ENCODE assay signal across 12 cellular contexts in genomic region chr9:2602704-2603116, GRCh38. TPM values are rescaled to one million over a fixed set of nuclear protein-coding genes. Genes with fewer than 3 reads are reported as not detected.
DNase-seq lines count a peak whose midpoint lies in the region; ATAC-seq and TF ChIP-seq lines count a peak whose summit lies in the region.
"Had no signal": no experiment of that assay in that cellular context is flagged by ENCODE, and none has a peak within 500 bp of the region (broad histone marks: within the 10 kb centered on the region; RNA-seq: fewer than 3 reads in every experiment).

No MANE protein-coding gene starts in this region.

- peak in 2 of 3 experiments; percentile 1 to 51 for DNase-seq in NCI-H1417 (lab: John Stamatoyannopoulos, UW)
- no peak for DNase-seq in NCI-H1417 treated with DMSO at 0.1 percent for 48 hours (lab: John Stamatoyannopoulos, UW)
- peak; percentile 70 for DNase-seq in NCI-H748 (lab: John Stamatoyannopoulos, UW; ENCODE audit: unreplicated experiment)
- DNase-seq in DMS153 treated with DMSO at 0.1 percent for 48 hours (lab: John Stamatoyannopoulos, UW; ENCODE audit: unreplicated experiment): no peak
- DNase-seq in epidermal melanocyte (ENCODE audit: insufficient read length, low spot score): no peak
- DNase-seq in COLO668 (lab: John Stamatoyannopoulos, UW; ENCODE audit: unreplicated experiment): no peak
- DNase-seq: activated gamma-delta T cell treated with Interleukin-2 at 50 U/mL for 16 hours, midbrain, uterus had no signal

- no peaks in the 10 kb centered on the region for H3K27me3 ChIP-seq in liver (ENCODE audit: control insufficient read depth in 4 of 4, insufficient read depth in 4 of 4, low read length in 3 of 4)
- H3K27me3 ChIP-seq: uterus had no signal

- TF ChIP-seq CTCF in liver (IDR thresholded peaks at IDR 0.05; ENCODE audit: low read depth, low read length, missing input control): no peak

- H3K27ac ChIP-seq in liver (ENCODE audit: low read depth in 1 of 2, low read length in 2 of 2): no peak overlapping the region
- H3K27ac ChIP-seq: uterus had no signal

- ATAC-seq in HG03039 (IDR thresholded peaks at IDR 0.05; ENCODE audit: unreplicated experiment): peak; percentile 59
- ATAC-seq: esophagus mucosa had no signal

- no peaks in the 10 kb centered on the region for H3K36me3 ChIP-seq in liver (ENCODE audit: control insufficient read depth in 4 of 4, insufficient read depth in 3 of 4, low read depth in 1 of 4, low read length in 3 of 4)
- H3K36me3 ChIP-seq: uterus had no signal

- no peaks in the 10 kb centered on the region for H3K4me1 ChIP-seq in liver (ENCODE audit: control insufficient read depth in 4 of 4, insufficient read depth in 4 of 4, low read length in 3 of 4)
- H3K4me1 ChIP-seq: uterus had no signal

- no peak overlapping the region for H3K4me3 ChIP-seq in liver (ENCODE audit: low read depth in 1 of 3, low read length in 3 of 3)
- H3K4me3 ChIP-seq: uterus had no signal

- WGBS in liver: 13% methylated on average over 4 of the region's 4 CpGs

- no peaks in the 10 kb centered on the region for H3K9me3 ChIP-seq in liver (ENCODE audit: control insufficient read depth in 4 of 4, low read length in 3 of 4)
- H3K9me3 ChIP-seq: uterus had no signal

- peak in 1 of 2 donors; percentile 29 for TF ChIP-seq RAD21 in liver (IDR thresholded peaks at IDR 0.05)

- H3K9ac ChIP-seq in liver (ENCODE audit: low read depth in 1 of 2, low read length in 2 of 2): no peak overlapping the region

TF ChIP-seq in liver, 16 proteins besides CTCF, POLR2A, EP300 and RAD21:
- TF ChIP-seq HNF4A (conservative IDR thresholded peaks at IDR 0.05): peak in 1 of 2 donors; percentile 44
- peak in 1 of 2 donors; percentile 34 for TF ChIP-seq JUND (IDR thresholded peaks at IDR 0.05)
- peak; percentile 5 to 43 for TF ChIP-seq RXRA (IDR thresholded peaks at IDR 0.05)
- peak; percentile 19 for TF ChIP-seq YY1 (IDR thresholded peaks at IDR 0.05)
- no peak for TF ChIP-seq FOXA1 (IDR thresholded peaks at IDR 0.05)

RNA-seq across cellular contexts. Expression of gene VLDLR, which starts 18.9 kb away (rescaled TPM):
- 1 to 10 TPM in 1 of 2 donors, under 1 TPM in 1; 0.70 to 2.8 TPM for total RNA-seq in liver
- polyA plus RNA-seq in liver: 1 to 10 TPM in 1 of 2 donors, under 1 TPM in 1; 0.44 to 2.2 TPM

Comparison
In these comparisons a context has a peak if more than half of its experiments do, and no peak if none do; other contexts are left out.
1. DNase-seq: peak in NCI-H1417 (2 of 3) and NCI-H748 (single experiment); none in NCI-H1417 treated with DMSO at 0.1 percent for 48 hours (single experiment), DMS153 treated with DMSO at 0.1 percent for 48 hours (single experiment), epidermal melanocyte (single experiment) and COLO668 (single experiment).